Comparison of ENCODE assay signal across 8 cellular contexts in the genomic region with DNA sequence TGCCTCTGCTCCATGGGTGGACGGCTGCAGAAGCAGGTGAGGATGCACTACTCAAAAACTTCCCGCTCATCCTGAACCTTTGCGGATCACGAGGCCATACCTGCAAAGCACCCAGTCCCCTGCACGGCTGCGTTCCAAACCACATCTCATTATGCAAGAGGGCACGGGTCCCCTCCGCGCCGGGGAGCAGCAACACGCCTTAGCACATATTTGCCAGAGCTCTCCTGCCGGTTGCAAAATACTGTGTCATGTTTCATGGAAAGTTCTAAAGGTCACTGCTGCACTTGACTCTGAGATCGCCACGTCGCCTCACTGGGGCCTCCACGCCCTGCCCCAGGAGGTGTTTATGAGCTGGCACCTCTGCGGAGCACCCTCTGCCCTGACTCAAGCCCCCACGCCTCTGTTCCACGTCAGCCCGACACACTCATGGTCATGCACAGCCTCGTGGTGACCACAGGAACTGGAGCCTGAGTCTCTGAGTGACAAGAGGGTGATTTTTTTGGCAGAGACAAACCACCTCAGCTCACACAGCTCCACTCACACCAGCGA.
DNase-seq lines count a peak whose midpoint lies in the region; ATAC-seq and TF ChIP-seq lines count a peak whose summit lies in the region.

No MANE protein-coding gene starts in this region.

- H3K4me1 Mint-ChIP-seq in Caco-2 (ENCODE audit: low read depth, unreplicated experiment): peaks cover 8% of the 10 kb centered on the region
- H3K4me1 Mint-ChIP-seq in activated CD4-positive, alpha-beta T cell treated with anti-CD3 and anti-CD28 coated beads, Interleukin-2, amount 10 ng/mL, durations not matched to agents 7 days and 5 days: peaks cover 15% of the 10 kb centered on the region

- H3K27me3 ChIP-seq in Caco-2 (replicated peaks; ENCODE audit: control insufficient read depth, insufficient read depth, low read length) (no peaks in the 10 kb centered on the region), brain microvascular endothelial cell (replicated peaks) (no peaks in the 10 kb centered on the region), esophagus muscularis mucosa (no peaks in the 10 kb centered on the region)

- H3K4me1 ChIP-seq in Caco-2 (peaks cover 19% of the 10 kb centered on the region; the same call in 1 of the 2 replicates), mucosa of descending colon (ENCODE audit: low read depth) (peaks cover 15% of the 10 kb centered on the region), esophagus muscularis mucosa (peaks cover 14 to 26% (median 17%) of the 10 kb centered on the region in 4 donors)

- POLR2A ChIA-PET in Caco-2 (lab: Charles Lee): interaction anchor here (1.0 kb wide), 1 partner anchor 225 kb away, joined by 4 read pairs; no protein-coding TSS in a partner anchor
- POLR2A ChIA-PET in activated CD4-positive, alpha-beta T cell treated with anti-CD3 and anti-CD28 coated beads, Interleukin-2, amount 10 ng/mL, durations not matched to agents 7 days and 5 days (lab: Charles Lee): no interaction called here

- intact Hi-C loops in Caco-2 (cut with micrococcal nuclease; ENCODE audit: unreplicated experiment) (loop anchor here (1.0 kb wide), 2 partner anchors 9 kb away; no protein-coding TSS in a partner anchor), mucosa of descending colon (cut with DNase I, micrococcal nuclease) (no loop called here), esophagus muscularis mucosa (cut with DNase I) (no loop called here)

- peak; percentile 51 to 69 for TF ChIP-seq CTCF in Caco-2 (IDR thresholded peaks at IDR 0.05; ENCODE audit: insufficient read depth in 1 of 2, low read depth in 1 of 2, low read length in 1 of 2, severe bottlenecking in 1 of 2, unreplicated experiment in 1 of 2)
- TF ChIP-seq CTCF in brain microvascular endothelial cell (IDR thresholded peaks at IDR 0.05; ENCODE audit: low read depth, low read length, missing control alignments): peak; percentile 75
- TF ChIP-seq CTCF in mucosa of descending colon (IDR thresholded peaks at IDR 0.05): peak; percentile 26
- TF ChIP-seq CTCF in esophagus muscularis mucosa (IDR thresholded peaks at IDR 0.05): no peak

- BruUV-seq in Caco-2 (replicated peaks; lab: Mats Ljungman, UMichigan): no TSS peak

- H3K4me3 ChIP-seq in Caco-2 (ENCODE audit: low read depth, low read length): peak overlapping the region; percentile 8; the same call in 1 of the 2 replicates
- no peak overlapping the region for H3K4me3 ChIP-seq in brain microvascular endothelial cell (ENCODE audit: low read depth, low read length)
- no peak overlapping the region for H3K4me3 ChIP-seq in mucosa of descending colon
- H3K4me3 ChIP-seq in esophagus muscularis mucosa: no peak overlapping the region

- ATAC-seq in mucosa of descending colon: peak; percentile 98

- DNase-seq in Caco-2 (peak; percentile 85 to 90), brain microvascular endothelial cell (peak; percentile 88), mucosa of descending colon (peak; percentile 77 to 89 (median 83)), esophagus muscularis mucosa (ENCODE audit: extremely low spot score) (no peak), amygdala (lab: John Stamatoyannopoulos, UW) (no peak), activated gamma-delta T cell (lab: John Stamatoyannopoulos, UW) (no peak)
- no peak for DNase-seq in activated CD4-positive, alpha-beta T cell treated with anti-CD3 and anti-CD28 coated beads, Interleukin-2, amount 10 ng/mL, durations not matched to agents 7 days and 5 days

- in situ Hi-C loops in brain microvascular endothelial cell (cut with HindIII; ENCODE audit: low pct_ligation_motif_present, low sequenced_read_pairs): no loop called here

- H3K27ac ChIP-seq in brain microvascular endothelial cell (no peak overlapping the region), esophagus muscularis mucosa (replicated peaks in 1 of 4) (no peak overlapping the region)

- no peaks in the 10 kb centered on the region for H3K9me3 Mint-ChIP-seq in Caco-2 (ENCODE audit: unreplicated experiment)
- H3K9me3 Mint-ChIP-seq in activated CD4-positive, alpha-beta T cell treated with anti-CD3 and anti-CD28 coated beads, Interleukin-2, amount 10 ng/mL, durations not matched to agents 7 days and 5 days: no peaks in the 10 kb centered on the region

- WGBS in esophagus muscularis mucosa: 81% methylated on average over 18 of the region's 22 CpGs

- TF ChIP-seq POLR2A in esophagus muscularis mucosa (IDR thresholded peaks at IDR 0.05; ENCODE audit: low read depth): no peak

- H3K9me3 ChIP-seq in Caco-2: no peaks in the 10 kb centered on the region
- no peaks in the 10 kb centered on the region for H3K9me3 ChIP-seq in mucosa of descending colon
- H3K9me3 ChIP-seq in esophagus muscularis mucosa: no peaks in the 10 kb centered on the region

- H3K4me3 Mint-ChIP-seq in Caco-2 (ENCODE audit: unreplicated experiment): peak overlapping the region; percentile 67
- H3K4me3 Mint-ChIP-seq in activated CD4-positive, alpha-beta T cell treated with anti-CD3 and anti-CD28 coated beads, Interleukin-2, amount 10 ng/mL, durations not matched to agents 7 days and 5 days: no peak overlapping the region

- TF ChIP-seq EP300 in Ishikawa (IDR thresholded peaks at IDR 0.05; ENCODE audit: borderline replicate concordance): peak; percentile 89
- no peak for TF ChIP-seq EP300 in esophagus muscularis mucosa (IDR thresholded peaks at IDR 0.05)

- CTCF ChIA-PET in Caco-2 (lab: Charles Lee): interaction anchor here (0.5 to 1.9 kb wide), 6 partner anchors 8 to 226 kb away, joined by 3 to 13 read pairs (median 6); a partner anchor contains a TSS
- CTCF ChIA-PET in activated CD4-positive, alpha-beta T cell treated with anti-CD3 and anti-CD28 coated beads, Interleukin-2, amount 10 ng/mL, durations not matched to agents 7 days and 5 days (lab: Charles Lee): interaction anchor here (1.1 to 2.7 kb wide), 5 partner anchors 10 to 113 kb away, joined by 4 to 20 read pairs (median 4); no protein-coding TSS in a partner anchor

- peaks cover 5% of the 10 kb centered on the region for H3K36me3 Mint-ChIP-seq in Caco-2 (ENCODE audit: insufficient read depth, unreplicated experiment)
- H3K36me3 Mint-ChIP-seq in activated CD4-positive, alpha-beta T cell treated with anti-CD3 and anti-CD28 coated beads, Interleukin-2, amount 10 ng/mL, durations not matched to agents 7 days and 5 days (ENCODE audit: low read depth): no peaks in the 10 kb centered on the region

- TF ChIP-seq RAD21 in Ishikawa (IDR thresholded peaks at IDR 0.05; ENCODE audit: low read depth): peak; percentile 47; the same call in 1 of the 2 replicates

- H3K36me3 ChIP-seq in Caco-2 (ENCODE audit: control insufficient read depth, insufficient read depth, low read length): no peaks in the 10 kb centered on the region
- H3K36me3 ChIP-seq in brain microvascular endothelial cell (replicated peaks): no peaks in the 10 kb centered on the region
- H3K36me3 ChIP-seq in mucosa of descending colon (ENCODE audit: low read depth): no peaks in the 10 kb centered on the region
- H3K36me3 ChIP-seq in esophagus muscularis mucosa: no peaks in the 10 kb centered on the region

- peak overlapping the region; percentile 81 for H3K27ac Mint-ChIP-seq in Caco-2 (ENCODE audit: unreplicated experiment)
- no peak overlapping the region for H3K27ac Mint-ChIP-seq in activated CD4-positive, alpha-beta T cell treated with anti-CD3 and anti-CD28 coated beads, Interleukin-2, amount 10 ng/mL, durations not matched to agents 7 days and 5 days

- no peaks in the 10 kb centered on the region for H3K27me3 Mint-ChIP-seq in Caco-2 (ENCODE audit: insufficient read depth, unreplicated experiment)
- no peaks in the 10 kb centered on the region for H3K27me3 Mint-ChIP-seq in activated CD4-positive, alpha-beta T cell treated with anti-CD3 and anti-CD28 coated beads, Interleukin-2, amount 10 ng/mL, durations not matched to agents 7 days and 5 days

TF ChIP-seq in Ishikawa, 13 proteins besides CTCF, POLR2A, EP300 and RAD21:
- TF ChIP-seq CEBPB (IDR thresholded peaks at IDR 0.05) (peak; percentile 96), NFIC (IDR thresholded peaks at IDR 0.05) (peak; percentile 79), TEAD4 (IDR thresholded peaks at IDR 0.05) (peak; percentile 70), FOXM1 (IDR thresholded peaks at IDR 0.05; ENCODE audit: borderline replicate concordance, low read depth) (peak; percentile 75; the same call in 1 of the 2 replicates), EGR1 (IDR thresholded peaks at IDR 0.05) (no peak), TCF12 (IDR thresholded peaks at IDR 0.05; ENCODE audit: low read depth) (peak; percentile 88)
- TF ChIP-seq, protein P1, sequence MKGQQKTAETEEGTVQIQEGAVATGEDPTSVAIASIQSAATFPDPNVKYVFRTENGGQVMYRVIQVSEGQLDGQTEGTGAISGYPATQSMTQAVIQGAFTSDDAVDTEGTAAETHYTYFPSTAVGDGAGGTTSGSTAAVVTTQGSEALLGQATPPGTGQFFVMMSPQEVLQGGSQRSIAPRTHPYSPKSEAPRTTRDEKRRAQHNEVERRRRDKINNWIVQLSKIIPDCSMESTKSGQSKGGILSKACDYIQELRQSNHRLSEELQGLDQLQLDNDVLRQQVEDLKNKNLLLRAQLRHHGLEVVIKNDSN (IDR thresholded peaks at IDR 0.05): peak; percentile 46
- TF ChIP-seq, protein P2, sequence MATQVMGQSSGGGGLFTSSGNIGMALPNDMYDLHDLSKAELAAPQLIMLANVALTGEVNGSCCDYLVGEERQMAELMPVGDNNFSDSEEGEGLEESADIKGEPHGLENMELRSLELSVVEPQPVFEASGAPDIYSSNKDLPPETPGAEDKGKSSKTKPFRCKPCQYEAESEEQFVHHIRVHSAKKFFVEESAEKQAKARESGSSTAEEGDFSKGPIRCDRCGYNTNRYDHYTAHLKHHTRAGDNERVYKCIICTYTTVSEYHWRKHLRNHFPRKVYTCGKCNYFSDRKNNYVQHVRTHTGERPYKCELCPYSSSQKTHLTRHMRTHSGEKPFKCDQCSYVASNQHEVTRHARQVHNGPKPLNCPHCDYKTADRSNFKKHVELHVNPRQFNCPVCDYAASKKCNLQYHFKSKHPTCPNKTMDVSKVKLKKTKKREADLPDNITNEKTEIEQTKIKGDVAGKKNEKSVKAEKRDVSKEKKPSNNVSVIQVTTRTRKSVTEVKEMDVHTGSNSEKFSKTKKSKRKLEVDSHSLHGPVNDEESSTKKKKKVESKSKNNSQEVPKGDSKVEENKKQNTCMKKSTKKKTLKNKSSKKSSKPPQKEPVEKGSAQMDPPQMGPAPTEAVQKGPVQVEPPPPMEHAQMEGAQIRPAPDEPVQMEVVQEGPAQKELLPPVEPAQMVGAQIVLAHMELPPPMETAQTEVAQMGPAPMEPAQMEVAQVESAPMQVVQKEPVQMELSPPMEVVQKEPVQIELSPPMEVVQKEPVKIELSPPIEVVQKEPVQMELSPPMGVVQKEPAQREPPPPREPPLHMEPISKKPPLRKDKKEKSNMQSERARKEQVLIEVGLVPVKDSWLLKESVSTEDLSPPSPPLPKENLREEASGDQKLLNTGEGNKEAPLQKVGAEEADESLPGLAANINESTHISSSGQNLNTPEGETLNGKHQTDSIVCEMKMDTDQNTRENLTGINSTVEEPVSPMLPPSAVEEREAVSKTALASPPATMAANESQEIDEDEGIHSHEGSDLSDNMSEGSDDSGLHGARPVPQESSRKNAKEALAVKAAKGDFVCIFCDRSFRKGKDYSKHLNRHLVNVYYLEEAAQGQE (IDR thresholded peaks at IDR 0.05; ENCODE audit: low read depth): no peak

Comparison
In these comparisons a context has a peak if more than half of its experiments do, and no peak if none do; other contexts are left out.
1. DNase-seq: peak in Caco-2 (2 of 2), brain microvascular endothelial cell (single experiment) and mucosa of descending colon (3 of 3); none in esophagus muscularis mucosa (single experiment), amygdala (0 of 56), activated CD4-positive, alpha-beta T cell treated with anti-CD3 and anti-CD28 coated beads, Interleukin-2, amount 10 ng/mL, durations not matched to agents 7 days and 5 days (single experiment) and activated gamma-delta T cell (single experiment).
2. CTCF ChIP-seq: peak in Caco-2 (2 of 2), brain microvascular endothelial cell (single experiment) and mucosa of descending colon (single experiment); none in esophagus muscularis mucosa (0 of 3).